9 cellular contexts compared by ENCODE assay signal in genomic region chr18:9366126-9366714, GRCh38. TPM values are rescaled to one million over a fixed set of nuclear protein-coding genes. Genes with fewer than 3 reads are reported as not detected.
DNase-seq lines count a peak whose midpoint lies in the region; ATAC-seq and TF ChIP-seq lines count a peak whose summit lies in the region.
"Had no signal": no experiment of that assay in that cellular context is flagged by ENCODE, and none has a peak within 500 bp of the region (broad histone marks: within the 10 kb centered on the region; RNA-seq: fewer than 3 reads in every experiment).

No MANE protein-coding gene starts in this region.

- DNase-seq in AG04450 (ENCODE audit: low read depth, low spot score) (no peak), NCI-H2227 treated with DMSO at 0.1 percent for 48 hours (lab: John Stamatoyannopoulos, UW) (peak; percentile 80), esophagus muscularis mucosa (ENCODE audit: extremely low spot score) (no peak), myocyte (ENCODE audit: low read depth) (peak; percentile 66), GF-D8 (lab: John Stamatoyannopoulos, UW) (no peak)
- DNase-seq in activated effector memory CD4-positive, alpha-beta T cell treated with Interleukin-2 at 50 U/mL for 16 hours = no peak
- DNase-seq: DND-41 had no signal

- no peaks in the 10 kb centered on the region for H3K27me3 ChIP-seq in AG04450 (ENCODE audit: control insufficient read depth, insufficient read depth, low read length)
- no peaks in the 10 kb centered on the region for H3K27me3 ChIP-seq in esophagus muscularis mucosa

- 61% methylated on average over 6 of the region's 6 CpGs for WGBS in esophagus muscularis mucosa

- H3K4me3 ChIP-seq in AG04450 (ENCODE audit: low read depth, low read length) = no peak overlapping the region
- H3K4me3 ChIP-seq in esophagus muscularis mucosa = no peak overlapping the region

- H3K36me3 ChIP-seq in esophagus muscularis mucosa = peaks cover 0 to 25% (median 13%) of the 10 kb centered on the region in 4 donors

- H3K27ac ChIP-seq in AG04450 (ENCODE audit: low read depth, low read length) = no peak overlapping the region
- peak overlapping the region in 3 of 4 donors; percentile 28 to 58 (median 33) for H3K27ac ChIP-seq in esophagus muscularis mucosa (replicated peaks in 1 of 4)

- TF ChIP-seq CTCF in AG04450 (IDR thresholded peaks at IDR 0.05; ENCODE audit: low read depth, low read length) (peak; percentile 40), esophagus muscularis mucosa (IDR thresholded peaks at IDR 0.05) (peak; percentile 24 to 37 (median 24))

- ATAC-seq in HG02759 (IDR thresholded peaks at IDR 0.05; ENCODE audit: unreplicated experiment) (no peak), HG03045 (IDR thresholded peaks at IDR 0.05; ENCODE audit: unreplicated experiment) (no peak)

- H3K4me1 ChIP-seq in esophagus muscularis mucosa = peaks cover 0 to 45% (median 35%) of the 10 kb centered on the region in 4 donors

- no peak for TF ChIP-seq POLR2A in esophagus muscularis mucosa (IDR thresholded peaks at IDR 0.05; ENCODE audit: low read depth)

- intact Hi-C loops in esophagus muscularis mucosa (cut with DNase I) = loop anchor here (5.0 to 10.0 kb wide), 2 partner anchors 111 to 149 kb away; partner anchors contain the start of gene RALBP1

- H3K9me3 ChIP-seq in AG04450 (ENCODE audit: control insufficient read depth, insufficient read depth, low read length) (peaks cover 3% of the 10 kb centered on the region; the same call in 1 of the 2 replicates), esophagus muscularis mucosa (no peaks in the 10 kb centered on the region)

- POLR2A ChIA-PET in AG04450 (lab: Yijun Ruan, JAX) = no interaction called here

- no peak for TF ChIP-seq EP300 in esophagus muscularis mucosa (IDR thresholded peaks at IDR 0.05)

- CTCF ChIA-PET in AG04450 (lab: Charles Lee) = interaction anchor here (1.5 kb wide), 1 partner anchor 11 kb away, joined by 4 read pairs; no protein-coding TSS in a partner anchor

RNA-seq across cellular contexts. Expression of gene TWSG1, which starts 31.6 kb away (rescaled TPM):
- 301 and 328 TPM in 2 replicates for polyA plus RNA-seq in AG04450 (2011; rRNA removed)
- polyA minus RNA-seq in AG04450 (2011; rRNA and poly(A)+ RNA removed) = 368 and 380 TPM in 2 replicates
- total RNA-seq in esophagus muscularis mucosa (100 to 1,000 TPM in 2 of 4 donors, 10 to 100 TPM in 2; 88.1 to 131 (median 101) TPM), myocyte (52.3 and 84.2 TPM in 2 replicates)
- 30.0 TPM for polyA plus RNA-seq in myocyte (2012)

Comparison
In these comparisons a context has a peak if more than half of its experiments do, and no peak if none do; other contexts are left out.
1. DNase-seq: peak in NCI-H2227 treated with DMSO at 0.1 percent for 48 hours (single experiment) and myocyte (single experiment); none in AG04450 (single experiment), esophagus muscularis mucosa (single experiment), activated effector memory CD4-positive, alpha-beta T cell treated with Interleukin-2 at 50 U/mL for 16 hours (single experiment) and GF-D8 (single experiment).